Comparison of ENCODE assay signal across 14 cellular contexts in the genomic region with DNA sequence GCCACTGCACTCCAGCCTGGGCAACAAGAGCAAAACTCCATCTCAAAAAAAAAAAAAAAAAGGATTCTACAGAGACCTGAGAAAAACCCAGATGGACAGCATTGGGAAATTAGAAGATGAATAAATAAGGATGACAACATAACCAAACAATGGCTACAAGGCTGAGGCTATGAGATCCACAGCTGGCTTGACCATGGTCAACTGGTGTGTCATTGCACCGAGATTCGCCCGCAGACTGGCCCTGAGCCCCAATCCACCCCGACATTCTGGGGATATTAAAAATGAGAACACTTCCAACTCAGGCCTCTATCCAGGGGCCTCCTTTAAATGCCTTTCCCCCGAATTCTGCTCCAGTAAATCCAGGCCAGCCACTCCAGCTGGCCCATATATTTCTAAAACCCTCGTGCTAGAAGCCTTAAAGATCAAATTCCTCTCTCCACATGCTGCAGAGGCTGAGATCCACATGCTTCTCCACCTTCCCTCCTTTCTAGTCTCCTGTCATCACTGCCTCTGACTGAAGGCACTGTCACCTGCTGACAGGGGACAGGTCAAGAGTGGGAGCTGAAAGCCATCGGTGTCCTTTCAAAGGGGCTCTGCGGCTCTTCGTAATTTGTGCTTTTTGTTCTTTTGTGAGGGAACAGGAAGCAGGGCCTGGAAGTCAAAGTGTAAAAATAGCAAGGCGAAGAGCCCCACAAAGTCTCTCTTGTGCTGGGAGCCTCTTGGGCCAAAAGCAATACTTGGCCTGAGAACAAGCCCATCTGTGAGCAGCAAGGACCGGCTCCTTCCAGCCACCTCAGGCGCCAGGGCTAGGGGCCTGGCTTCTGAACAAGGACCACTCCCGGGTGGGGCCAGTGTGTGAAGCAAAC.
DNase-seq lines count a peak whose midpoint lies in the region; ATAC-seq and TF ChIP-seq lines count a peak whose summit lies in the region.
"Had no signal": no experiment of that assay in that cellular context is flagged by ENCODE, and none has a peak within 500 bp of the region (broad histone marks: within the 10 kb centered on the region; RNA-seq: fewer than 3 reads in every experiment).

No MANE protein-coding gene starts in this region.

- H3K4me1 ChIP-seq in Peyer's patch = no peaks in the 10 kb centered on the region
- peaks cover 0 to 20% (median 0%) of the 10 kb centered on the region in 3 donors for H3K4me1 ChIP-seq in esophagus squamous epithelium
- H3K4me1 ChIP-seq in thoracic aorta (ENCODE audit: control insufficient read depth in 1 of 2, low read depth in 2 of 2) = peaks cover 41 to 74% of the 10 kb centered on the region in 2 donors
- H3K4me1 ChIP-seq: pancreas had no signal

- TF ChIP-seq POLR2A in Peyer's patch (IDR thresholded peaks at IDR 0.05) = no peak
- no peak for TF ChIP-seq POLR2A in esophagus squamous epithelium (IDR thresholded peaks at IDR 0.05)

- WGBS in esophagus squamous epithelium, 2 donors = 71 to 79% methylated on average over 10 to 13 of the region's 13 CpGs

- no peaks in the 10 kb centered on the region for H3K9me3 ChIP-seq in Peyer's patch
- H3K9me3 ChIP-seq in esophagus squamous epithelium = no peaks in the 10 kb centered on the region
- no peaks in the 10 kb centered on the region for H3K9me3 ChIP-seq in thoracic aorta
- H3K9me3 ChIP-seq: pancreas had no signal

- H3K4me3 ChIP-seq in Peyer's patch (no peak overlapping the region), esophagus squamous epithelium (no peak overlapping the region), thoracic aorta (peak overlapping the region; percentile 23)
- H3K4me3 ChIP-seq: K562, pancreas had no signal

- H3K27me3 ChIP-seq in Peyer's patch (no peaks in the 10 kb centered on the region), esophagus squamous epithelium (no peaks in the 10 kb centered on the region), thoracic aorta (replicated peaks; ENCODE audit: insufficient read depth) (no peaks in the 10 kb centered on the region)
- H3K27me3 ChIP-seq: pancreas had no signal

- ATAC-seq in thoracic aorta (ENCODE audit: insufficient number of reproducible peaks, low FRiP score, low read depth) (peak; percentile 38), HG02588 (IDR thresholded peaks at IDR 0.05; ENCODE audit: unreplicated experiment) (no peak), esophagus mucosa (no peak)
- ATAC-seq: K562 had no signal

- DNase-seq in Peyer's patch (no peak), esophagus squamous epithelium (lab: John Stamatoyannopoulos, UW) (no peak), myocyte (ENCODE audit: low read depth) (peak; percentile 70), thoracic aorta (ENCODE audit: low spot score) (no peak), middle frontal gyrus (ENCODE audit: extremely low spot score, low spot score) (no peak)
- DNase-seq in stimulated activated CD4-positive, alpha-beta T cell treated with anti-CD3 and anti-CD28 coated beads, Interleukin-2, amount 100 ng/mL, for 24 hours = no peak
- DNase-seq: activated gamma-delta T cell; effector CD8-positive, alpha-beta T cell; NCI-H2107; pancreas; SIG-M5 had no signal

- intact Hi-C loops in esophagus squamous epithelium (cut with DNase I) = no loop called here

- H3K27ac ChIP-seq in Peyer's patch (peak overlapping the region in 3 of 4 donors; percentile 37 to 51 (median 38)), esophagus squamous epithelium (peak overlapping the region in 3 of 4 donors; percentile 57 to 83 (median 78)), thoracic aorta (peak overlapping the region; percentile 93 to 98)

- H3K36me3 ChIP-seq in Peyer's patch (no peaks in the 10 kb centered on the region), esophagus squamous epithelium (no peaks in the 10 kb centered on the region), thoracic aorta (no peaks in the 10 kb centered on the region)
- H3K36me3 ChIP-seq: pancreas had no signal

- no peak for TF ChIP-seq CTCF in Peyer's patch (IDR thresholded peaks at IDR 0.05)
- TF ChIP-seq CTCF in esophagus squamous epithelium (IDR thresholded peaks at IDR 0.05) = no peak
- no peak for TF ChIP-seq CTCF in thoracic aorta (IDR thresholded peaks at IDR 0.05)

Comparison
In these comparisons a context has a peak if more than half of its experiments do, and no peak if none do; other contexts are left out.
1. H3K27ac ChIP-seq: peak in every context shown above with its lines; median percentile 96 in thoracic aorta; 78 in esophagus squamous epithelium; 38 in Peyer's patch.